19 cellular contexts compared by ENCODE assay signal in genomic region chr11:60175860-60176275, GRCh38. TPM values are rescaled to one million over a fixed set of nuclear protein-coding genes. Genes with fewer than 3 reads are reported as not detected.
DNase-seq lines count a peak whose midpoint lies in the region; ATAC-seq lines count a peak whose summit lies in the region.
"Had no signal": no experiment of that assay in that cellular context is flagged by ENCODE, and none has a peak within 500 bp of the region (broad histone marks: within the 10 kb centered on the region; RNA-seq: fewer than 3 reads in every experiment).

No MANE protein-coding gene starts in this region.

- intact Hi-C loops in activated CD4-positive, alpha-beta T cell treated with anti-CD3 and anti-CD28 coated beads, Interleukin-2, amount 10 ng/mL, durations not matched to agents 24 days and 14 days (cut with micrococcal nuclease): no loop called here

- no peak overlapping the region for H3K27ac Mint-ChIP-seq in activated CD4-positive, alpha-beta T cell treated with anti-CD3 and anti-CD28 coated beads, Interleukin-2, amount 10 ng/mL, durations not matched to agents 24 days and 14 days
- H3K27ac Mint-ChIP-seq: CD4-positive, alpha-beta T cell had no signal

- peaks cover 2% of the 10 kb centered on the region for H3K27me3 Mint-ChIP-seq in activated CD4-positive, alpha-beta T cell treated with anti-CD3 and anti-CD28 coated beads, Interleukin-2, amount 10 ng/mL, durations not matched to agents 24 days and 14 days

- no peaks in the 10 kb centered on the region for H3K9me3 Mint-ChIP-seq in activated CD4-positive, alpha-beta T cell treated with anti-CD3 and anti-CD28 coated beads, Interleukin-2, amount 10 ng/mL, durations not matched to agents 24 days and 14 days
- H3K9me3 Mint-ChIP-seq: CD4-positive, alpha-beta T cell had no signal

- no peaks in the 10 kb centered on the region for H3K36me3 Mint-ChIP-seq in activated CD4-positive, alpha-beta T cell treated with anti-CD3 and anti-CD28 coated beads, Interleukin-2, amount 10 ng/mL, durations not matched to agents 24 days and 14 days (ENCODE audit: low read depth)

- peak; percentile 72 for ATAC-seq in GM21447 (IDR thresholded peaks at IDR 0.05; ENCODE audit: unreplicated experiment)
- peak; percentile 76 for ATAC-seq in HG03175 (IDR thresholded peaks at IDR 0.05; ENCODE audit: unreplicated experiment)
- ATAC-seq: Panc1 had no signal

- no peaks in the 10 kb centered on the region for H3K4me1 Mint-ChIP-seq in activated CD4-positive, alpha-beta T cell treated with anti-CD3 and anti-CD28 coated beads, Interleukin-2, amount 10 ng/mL, durations not matched to agents 24 days and 14 days

- H3K4me3 Mint-ChIP-seq in activated CD4-positive, alpha-beta T cell treated with anti-CD3 and anti-CD28 coated beads, Interleukin-2, amount 10 ng/mL, durations not matched to agents 24 days and 14 days: no peak overlapping the region
- H3K4me3 Mint-ChIP-seq: CD4-positive, alpha-beta T cell had no signal

- peak; percentile 7 for DNase-seq in activated CD4-positive, alpha-beta T cell treated with anti-CD3 and anti-CD28 coated beads for 48 hours
- DNase-seq in activated CD4-positive, alpha-beta T cell treated with anti-CD3 and anti-CD28 coated beads, Interleukin-2, amount 10 ng/mL, durations not matched to agents 24 days and 14 days: no peak
- DNase-seq in glomerular visceral epithelial cell (ENCODE audit: extremely low spot score): peak; percentile 9
- no peak for DNase-seq in RKO (ENCODE audit: low spot score)
- DNase-seq in iPS-NIHi7 (ENCODE audit: extremely low spot score): no peak
- DNase-seq in HuH-7.5 (ENCODE audit: low spot score): no peak
- DNase-seq: 8988T; activated CD4-positive, CD25-positive, alpha-beta regulatory T cell; CD4-positive, alpha-beta T cell; GM23248; NCI-H1436 treated with DMSO at 0.1 percent for 48 hours; NCI-H526; ovary; small intestine; substantia nigra had no signal

RNA-seq across cellular contexts. Expression of gene MS4A6A, which starts 7.0 kb away (rescaled TPM):
- 0.28 TPM in 1 of 2 replicates, not detected in the other for total RNA-seq in activated CD4-positive, alpha-beta T cell treated with anti-CD3 and anti-CD28 coated beads, Interleukin-2, amount 10 ng/mL, durations not matched to agents 24 days and 14 days
- total RNA-seq: epithelial cell of proximal tubule, GM23248 had no signal

Comparison
In these comparisons a context has a peak if more than half of its experiments do, and no peak if none do; other contexts are left out.
1. DNase-seq: peak in activated CD4-positive, alpha-beta T cell treated with anti-CD3 and anti-CD28 coated beads for 48 hours (single experiment) and glomerular visceral epithelial cell (single experiment); none in activated CD4-positive, alpha-beta T cell treated with anti-CD3 and anti-CD28 coated beads, Interleukin-2, amount 10 ng/mL, durations not matched to agents 24 days and 14 days (single experiment), RKO (single experiment), iPS-NIHi7 (single experiment) and HuH-7.5 (single experiment).